In genomic region chr3:179450321-179450720, GRCh38 we compare ENCODE assay signal across 8 cellular contexts. TPM values are rescaled to one million over a fixed set of nuclear protein-coding genes. Genes with fewer than 3 reads are reported as not detected.
DNase-seq lines count a peak whose midpoint lies in the region; ATAC-seq and TF ChIP-seq lines count a peak whose summit lies in the region.

No MANE protein-coding gene starts in this region.

- DNase-seq in activated CD8-positive, alpha-beta memory T cell treated with anti-CD3 and anti-CD28 coated beads, Interleukin-2, amount 10 ng/mL, durations not matched to agents 7 days and 5 days, result no peak
- DNase-seq in activated CD8-positive, alpha-beta memory T cell treated with anti-CD3 and anti-CD28 coated beads for 24 hours, result no peak
- DNase-seq in T-cell, result no peak
- no peak for DNase-seq in glutamatergic neuron
- no peak for DNase-seq in activated CD4-positive, CD25-positive, alpha-beta regulatory T cell (lab: John Stamatoyannopoulos, UW)
- no peak for DNase-seq in NK-92 treated with Interleukin-12 subunit alpha and Interleukin-12 subunit beta, amount 100 ng/mL, for 24 hours (lab: John Stamatoyannopoulos, UW)
- no peak for DNase-seq in HT-29 (ENCODE audit: low spot score)

- H3K9ac ChIP-seq in stomach smooth muscle (ENCODE audit: low read length in 2 of 2), result peak overlapping the region; percentile 64 to 85

- peak overlapping the region; percentile 77 for H3K27ac ChIP-seq in stomach smooth muscle (ENCODE audit: low read length)

- CTCF ChIA-PET in activated CD8-positive, alpha-beta memory T cell treated with anti-CD3 and anti-CD28 coated beads, Interleukin-2, amount 10 ng/mL, durations not matched to agents 7 days and 5 days (lab: Charles Lee), result interaction anchor here (1.0 kb wide), 1 partner anchor 111 kb away, joined by 3 read pairs; no protein-coding TSS in a partner anchor
- CTCF ChIA-PET in T-cell (lab: Charles Lee), result no interaction called here

- H3K36me3 ChIP-seq in stomach smooth muscle (ENCODE audit: control insufficient read depth in 2 of 2, insufficient read depth in 2 of 2, low read length in 2 of 2), result peaks cover 0 to 2% of the 10 kb centered on the region in 2 donors

- H3K4me3 Mint-ChIP-seq in activated CD8-positive, alpha-beta memory T cell treated with anti-CD3 and anti-CD28 coated beads, Interleukin-2, amount 10 ng/mL, durations not matched to agents 7 days and 5 days, result peak overlapping the region; percentile 83
- peak overlapping the region; percentile 75 to 83 (median 81) for H3K4me3 Mint-ChIP-seq in T-cell
- H3K4me3 Mint-ChIP-seq in glutamatergic neuron (ENCODE audit: unreplicated experiment), result peak overlapping the region; percentile 84

- peaks cover 79% of the 10 kb centered on the region for H3K27me3 Mint-ChIP-seq in activated CD8-positive, alpha-beta memory T cell treated with anti-CD3 and anti-CD28 coated beads, Interleukin-2, amount 10 ng/mL, durations not matched to agents 7 days and 5 days
- H3K27me3 Mint-ChIP-seq in T-cell, result peaks cover 54 to 64% of the 10 kb centered on the region in 2 donors
- peaks cover 6% of the 10 kb centered on the region for H3K27me3 Mint-ChIP-seq in glutamatergic neuron (ENCODE audit: unreplicated experiment)

- peaks cover 7% of the 10 kb centered on the region for H3K36me3 Mint-ChIP-seq in activated CD8-positive, alpha-beta memory T cell treated with anti-CD3 and anti-CD28 coated beads, Interleukin-2, amount 10 ng/mL, durations not matched to agents 7 days and 5 days
- no peaks in the 10 kb centered on the region for H3K36me3 Mint-ChIP-seq in T-cell
- H3K36me3 Mint-ChIP-seq in glutamatergic neuron (ENCODE audit: unreplicated experiment), result no peaks in the 10 kb centered on the region

- peaks cover 15% of the 10 kb centered on the region for H3K4me1 ChIP-seq in stomach smooth muscle (ENCODE audit: control insufficient read depth, insufficient read depth, low read length)

- peak overlapping the region; percentile 74 for H3K27ac Mint-ChIP-seq in activated CD8-positive, alpha-beta memory T cell treated with anti-CD3 and anti-CD28 coated beads, Interleukin-2, amount 10 ng/mL, durations not matched to agents 7 days and 5 days
- H3K27ac Mint-ChIP-seq in T-cell, result peak overlapping the region in 1 of 2 donors; percentile 66
- peak overlapping the region; percentile 62 for H3K27ac Mint-ChIP-seq in glutamatergic neuron (ENCODE audit: unreplicated experiment)

- POLR2A ChIA-PET in T-cell (lab: Charles Lee), result no interaction called here

- no peaks in the 10 kb centered on the region for H3K27me3 ChIP-seq in stomach smooth muscle (ENCODE audit: control insufficient read depth in 1 of 2, insufficient read depth in 2 of 2, low read length in 2 of 2)

- H3K9me3 Mint-ChIP-seq in activated CD8-positive, alpha-beta memory T cell treated with anti-CD3 and anti-CD28 coated beads, Interleukin-2, amount 10 ng/mL, durations not matched to agents 7 days and 5 days (ENCODE audit: low read depth), result no peaks in the 10 kb centered on the region
- H3K9me3 Mint-ChIP-seq in T-cell, result no peaks in the 10 kb centered on the region
- peaks cover 8% of the 10 kb centered on the region for H3K9me3 Mint-ChIP-seq in glutamatergic neuron (ENCODE audit: unreplicated experiment)

- TF ChIP-seq CTCF in glutamatergic neuron (IDR thresholded peaks at IDR 0.05; ENCODE audit: partially characterized antibody, unreplicated experiment), result no peak

- no peak for ATAC-seq in activated CD8-positive, alpha-beta memory T cell treated with anti-CD3 and anti-CD28 coated beads, Interleukin-2, amount 10 ng/mL, durations not matched to agents 7 days and 5 days
- ATAC-seq in T-cell (replicated peaks in 1 of 4), result no peak

- no peaks in the 10 kb centered on the region for H3K9me3 ChIP-seq in stomach smooth muscle (ENCODE audit: control insufficient read depth in 2 of 2, low read length in 2 of 2)

- H3K4me3 ChIP-seq in stomach smooth muscle (ENCODE audit: low read length in 2 of 2), result peak overlapping the region; percentile 77 to 82

- peaks cover 23% of the 10 kb centered on the region for H3K4me1 Mint-ChIP-seq in activated CD8-positive, alpha-beta memory T cell treated with anti-CD3 and anti-CD28 coated beads, Interleukin-2, amount 10 ng/mL, durations not matched to agents 7 days and 5 days
- peaks cover 16 to 27% (median 20%) of the 10 kb centered on the region in 3 donors for H3K4me1 Mint-ChIP-seq in T-cell
- H3K4me1 Mint-ChIP-seq in glutamatergic neuron (ENCODE audit: low read depth, unreplicated experiment), result peaks cover 3% of the 10 kb centered on the region

RNA-seq across cellular contexts. Expression of gene GNB4, which starts 0.9 kb away (rescaled TPM):
- total RNA-seq in activated CD8-positive, alpha-beta memory T cell treated with anti-CD3 and anti-CD28 coated beads, Interleukin-2, amount 10 ng/mL, durations not matched to agents 7 days and 5 days, result 10 to 100 TPM in 1 of 2 experiments, 1 to 10 TPM in 1; 7.5 to 13.8 TPM
- total RNA-seq in T-cell, result 1 to 10 TPM in 2 of 5 donors, under 1 TPM in 3; 0.26 to 2.7 (median 0.73) TPM
- total RNA-seq in glutamatergic neuron (ENCODE audit: unreplicated experiment), result 19.1 TPM
- total RNA-seq in HT-29 (2014; rRNA removed; shearing (Covaris generic)), result not detected in 2 replicates
